12 cellular contexts compared by ENCODE assay signal in the genomic region with DNA sequence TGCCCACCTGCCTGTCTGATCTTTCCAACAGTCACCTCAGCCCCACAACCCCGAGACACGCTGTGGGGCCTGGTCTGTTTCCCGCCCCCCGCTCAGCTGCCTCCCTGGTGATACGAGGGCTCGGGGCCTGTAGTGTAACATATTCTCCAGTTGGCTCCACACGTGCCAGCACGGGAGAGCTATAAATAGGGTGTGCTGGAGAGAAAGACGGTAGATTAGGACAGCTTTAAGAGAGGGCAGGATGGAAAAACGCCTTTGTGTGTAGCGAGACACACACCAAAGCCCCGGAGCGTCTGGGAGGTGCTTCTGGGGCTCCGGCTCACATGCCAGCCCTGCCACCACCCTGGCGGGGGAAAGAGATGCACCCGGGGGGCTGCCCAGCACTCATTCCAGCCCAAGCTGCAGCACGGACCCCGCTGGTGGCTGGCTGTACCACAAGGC. TPM values are rescaled to one million over a fixed set of nuclear protein-coding genes. Genes with fewer than 3 reads are reported as not detected.
DNase-seq lines count a peak whose midpoint lies in the region; ATAC-seq, FAIRE-seq and TF ChIP-seq lines count a peak whose summit lies in the region.
"Had no signal": no experiment of that assay in that cellular context is flagged by ENCODE, and none has a peak within 500 bp of the region (broad histone marks: within the 10 kb centered on the region; RNA-seq: fewer than 3 reads in every experiment).

No MANE protein-coding gene starts in this region.

- H3K79me2 ChIP-seq in SK-N-SH (ENCODE audit: insufficient read depth) = no peaks in the 10 kb centered on the region

- H3K9ac ChIP-seq in SK-N-SH = peak overlapping the region; percentile 81

- H3K27me3 ChIP-seq in SK-N-SH (ENCODE audit: insufficient read depth) (no peaks in the 10 kb centered on the region), upper lobe of right lung (no peaks in the 10 kb centered on the region), HAP-1 (ENCODE audit: low read depth) (no peaks in the 10 kb centered on the region)
- H3K27me3 ChIP-seq: neutrophil had no signal

- H3K4me1 Mint-ChIP-seq in nephron progenitor cell = peaks cover 48% of the 10 kb centered on the region

- no peaks in the 10 kb centered on the region for H4K20me1 ChIP-seq in SK-N-SH (ENCODE audit: insufficient read depth)

- CTCF ChIA-PET in SK-N-SH (lab: Yijun Ruan, JAX) = interaction anchor here (1.0 to 2.3 kb wide), 4 partner anchors 10 to 78 kb away, joined by 3 to 12 read pairs (median 4); no protein-coding TSS in a partner anchor

- no peak overlapping the region for H3K4me3 ChIP-seq in SK-N-SH (ENCODE audit: low read depth in 2 of 2, low read length in 1 of 2)
- H3K4me3 ChIP-seq in upper lobe of right lung = no peak overlapping the region
- no peak overlapping the region for H3K4me3 ChIP-seq in HAP-1

- H3K27ac ChIP-seq in SK-N-SH (ENCODE audit: low read depth in 2 of 2, low read length in 1 of 2) (peak overlapping the region; percentile 70 to 98), epithelial cell of prostate (peak overlapping the region; percentile 68), upper lobe of right lung (peak overlapping the region; percentile 89)
- H3K27ac ChIP-seq: neutrophil had no signal

- peaks cover 52 to 99% of the 10 kb centered on the region in 2 experiments for H3K4me1 ChIP-seq in SK-N-SH (ENCODE audit: control insufficient read depth in 1 of 2, insufficient read depth in 2 of 2, low read depth in 1 of 2, low read length in 1 of 2)
- peaks cover 97% of the 10 kb centered on the region for H3K4me1 ChIP-seq in upper lobe of right lung
- no peaks in the 10 kb centered on the region for H3K4me1 ChIP-seq in HAP-1

- POLR2A ChIA-PET in SK-N-SH (lab: Yijun Ruan, JAX) = interaction anchor here (1.6 kb wide), 1 partner anchor 10 kb away, joined by 4 read pairs; no protein-coding TSS in a partner anchor

- peak overlapping the region; percentile 74; the same call in 1 of the 2 replicates for H3K4me2 ChIP-seq in SK-N-SH

- no peak for TF ChIP-seq EP300 in SK-N-SH (IDR thresholded peaks at IDR 0.05; ENCODE audit: borderline replicate concordance in 1 of 2, low read depth in 1 of 2, low read length in 1 of 2)

- peaks cover 12% of the 10 kb centered on the region for H3F3A ChIP-seq in SK-N-SH (replicated peaks; ENCODE audit: insufficient read depth)

- no peak for TF ChIP-seq RAD21 in SK-N-SH (IDR thresholded peaks at IDR 0.05; ENCODE audit: low read length)

- intact Hi-C loops in upper lobe of right lung (cut with DNase I) = no loop called here

- no peak overlapping the region for H3K4me3 Mint-ChIP-seq in nephron progenitor cell

- peaks cover 10% of the 10 kb centered on the region for H3K36me3 Mint-ChIP-seq in nephron progenitor cell (ENCODE audit: low read depth)

- no peak for TF ChIP-seq CTCF in SK-N-SH (IDR thresholded peaks at IDR 0.05)
- TF ChIP-seq CTCF in nephron progenitor cell (IDR thresholded peaks at IDR 0.05) = no peak
- TF ChIP-seq CTCF in upper lobe of right lung (IDR thresholded peaks at IDR 0.05) = no peak

- in situ Hi-C loops in HAP-1 (cut with MboI; ENCODE audit: low sequenced_read_pairs) = no loop called here

- ATAC-seq in SK-N-SH treated with all-trans-retinoic acid at 6 μM for 48 hours = no peak
- no peak for ATAC-seq in upper lobe of right lung

- WGBS in SK-N-SH (ENCODE audit: low lambda C conversion rate) = 82% methylated on average over 16 of the region's 18 CpGs

- H2AFZ ChIP-seq in SK-N-SH (ENCODE audit: low read depth) = no peak overlapping the region

- H3K9me2 ChIP-seq in SK-N-SH = no peaks in the 10 kb centered on the region

- peak overlapping the region; percentile 95 for H3K27ac Mint-ChIP-seq in nephron progenitor cell

- FAIRE-seq in frontal cortex (lab: Jason Lieb, UNC) = no peak

- H3K9me3 ChIP-seq in SK-N-SH (no peaks in the 10 kb centered on the region), upper lobe of right lung (no peaks in the 10 kb centered on the region), HAP-1 (no peaks in the 10 kb centered on the region)
- H3K9me3 ChIP-seq: neutrophil had no signal

- no peaks in the 10 kb centered on the region for H3K9me3 Mint-ChIP-seq in nephron progenitor cell

- DNase-seq in SK-N-SH = no peak
- DNase-seq in epithelial cell of prostate (ENCODE audit: low read depth, low spot score) = no peak
- no peak for DNase-seq in nephron progenitor cell
- DNase-seq in upper lobe of right lung = no peak
- DNase-seq in HAP-1 (ENCODE audit: low spot score in 2 of 2) = no peak
- no peak for DNase-seq in frontal cortex (ENCODE audit: low spot score in 2 of 2)
- no peak for DNase-seq in DMS153 (lab: John Stamatoyannopoulos, UW)
- DNase-seq: activated CD4-positive, CD25-positive, alpha-beta regulatory T cell treated with anti-CD3 and anti-CD28 coated beads, Interleukin-2, amount 50 U/mL, for 72 hours; MM.1S; OCI-M1 had no signal

- H3K36me3 ChIP-seq in SK-N-SH (replicated peaks in 1 of 2; ENCODE audit: control insufficient read depth in 1 of 2, insufficient read depth in 2 of 2, low read length in 1 of 2) (no peaks in the 10 kb centered on the region), upper lobe of right lung (peaks cover under 1% of the 10 kb centered on the region), HAP-1 (replicated peaks) (no peaks in the 10 kb centered on the region)

- H3K27me3 Mint-ChIP-seq in nephron progenitor cell (ENCODE audit: low read depth, poor library complexity) = no peaks in the 10 kb centered on the region

TF ChIP-seq in SK-N-SH, 30 proteins besides CTCF, POLR2A, EP300 and RAD21:
- TF ChIP-seq FOXM1 (IDR thresholded peaks at IDR 0.05; ENCODE audit: low read depth) = no peak
- TF ChIP-seq FOXJ3 (CRISPR knock-in tag; IDR thresholded peaks at IDR 0.05) = no peak
- TF ChIP-seq SIN3A (IDR thresholded peaks at IDR 0.05; ENCODE audit: borderline replicate concordance, low read depth, low read length) = no peak
- no peak for TF ChIP-seq TCF12 (IDR thresholded peaks at IDR 0.05)
- TF ChIP-seq EZH2phosphoT487 (IDR thresholded peaks at IDR 0.05; ENCODE audit: borderline replicate concordance, low read depth) = no peak
- TF ChIP-seq JUND (IDR thresholded peaks at IDR 0.05) = no peak
- no peak for TF ChIP-seq RCOR1 (IDR thresholded peaks at IDR 0.05; ENCODE audit: low read length)
- TF ChIP-seq SMC3 (IDR thresholded peaks at IDR 0.05; ENCODE audit: low read depth, low read length) = no peak
- TF ChIP-seq GATA2 (CRISPR knock-in tag; IDR thresholded peaks at IDR 0.05) = no peak
- no peak for TF ChIP-seq NRF1 (IDR thresholded peaks at IDR 0.05; ENCODE audit: low read depth, low read length)
- no peak for TF ChIP-seq ELF1 (IDR thresholded peaks at IDR 0.05)
- TF ChIP-seq POLR2AphosphoS5 (IDR thresholded peaks at IDR 0.05; ENCODE audit: low read depth, low read length) = no peak

TF ChIP-seq in SK-N-SH treated with all-trans-retinoic acid at 6 μM for 48 hours, 23 proteins besides CTCF, POLR2A, EP300 and RAD21 (continues in another document):
- no peak for TF ChIP-seq BACH2 (CRISPR knock-in tag; IDR thresholded peaks at IDR 0.05; ENCODE audit: borderline replicate concordance)
- TF ChIP-seq TCF4 (CRISPR knock-in tag; IDR thresholded peaks at IDR 0.05; ENCODE audit: borderline replicate concordance) = no peak
- TF ChIP-seq TOX (CRISPR knock-in tag; IDR thresholded peaks at IDR 0.05; ENCODE audit: borderline replicate concordance) = no peak
- no peak for TF ChIP-seq CSDC2 (CRISPR knock-in tag; IDR thresholded peaks at IDR 0.05)
- TF ChIP-seq ISL1 (CRISPR knock-in tag; IDR thresholded peaks at IDR 0.05) = no peak
- TF ChIP-seq SNAI2 (CRISPR knock-in tag; IDR thresholded peaks at IDR 0.05) = no peak
- no peak for TF ChIP-seq ZNF70 (CRISPR knock-in tag; IDR thresholded peaks at IDR 0.05)
- TF ChIP-seq ZC3H10 (CRISPR knock-in tag; IDR thresholded peaks at IDR 0.05) = no peak
- TF ChIP-seq GLIS3 (CRISPR knock-in tag; IDR thresholded peaks at IDR 0.05) = no peak
- TF ChIP-seq, protein P1, sequence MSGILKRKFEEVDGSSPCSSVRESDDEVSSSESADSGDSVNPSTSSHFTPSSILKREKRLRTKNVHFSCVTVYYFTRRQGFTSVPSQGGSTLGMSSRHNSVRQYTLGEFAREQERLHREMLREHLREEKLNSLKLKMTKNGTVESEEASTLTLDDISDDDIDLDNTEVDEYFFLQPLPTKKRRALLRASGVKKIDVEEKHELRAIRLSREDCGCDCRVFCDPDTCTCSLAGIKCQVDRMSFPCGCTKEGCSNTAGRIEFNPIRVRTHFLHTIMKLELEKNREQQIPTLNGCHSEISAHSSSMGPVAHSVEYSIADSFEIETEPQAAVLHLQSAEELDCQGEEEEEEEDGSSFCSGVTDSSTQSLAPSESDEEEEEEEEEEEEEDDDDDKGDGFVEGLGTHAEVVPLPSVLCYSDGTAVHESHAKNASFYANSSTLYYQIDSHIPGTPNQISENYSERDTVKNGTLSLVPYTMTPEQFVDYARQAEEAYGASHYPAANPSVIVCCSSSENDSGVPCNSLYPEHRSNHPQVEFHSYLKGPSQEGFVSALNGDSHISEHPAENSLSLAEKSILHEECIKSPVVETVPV (CRISPR knock-in tag; IDR thresholded peaks at IDR 0.05) = no peak
- TF ChIP-seq ZFP30 (CRISPR knock-in tag; IDR thresholded peaks at IDR 0.05) = no peak
- TF ChIP-seq ZNF565 (CRISPR knock-in tag; conservative IDR thresholded peaks at IDR 0.05; ENCODE audit: low read depth) = no peak
- TF ChIP-seq ARNTL (CRISPR knock-in tag; IDR thresholded peaks at IDR 0.05; ENCODE audit: borderline replicate concordance, low read depth) = no peak
- no peak for TF ChIP-seq ESRRG (CRISPR knock-in tag; IDR thresholded peaks at IDR 0.05)
- TF ChIP-seq OSR1 (CRISPR knock-in tag; IDR thresholded peaks at IDR 0.05) = no peak
- no peak for TF ChIP-seq PPARA (CRISPR knock-in tag; IDR thresholded peaks at IDR 0.05; ENCODE audit: borderline replicate concordance)

RNA-seq across cellular contexts. Expression of a gene that starts 7.4 kb away (rescaled TPM):
- 41.3 and 54.1 TPM in 2 replicates for polyA plus RNA-seq in SK-N-SH (2012; rRNA removed)
- polyA plus RNA-seq in SK-N-SH (2012; cell fraction: cytosol; rRNA removed) = 25.3 and 37.7 TPM in 2 replicates
- 114 and 150 TPM in 2 replicates for polyA plus RNA-seq in SK-N-SH (2012; cell fraction: nucleus; rRNA removed)
- total RNA-seq in upper lobe of right lung (81.3 TPM), frontal cortex (25.7 TPM)

RNA-seq across cellular contexts. Expression of a gene that starts 46.9 kb away (rescaled TPM):
- 0.18 and 0.19 TPM in 2 replicates for polyA plus RNA-seq in SK-N-SH (2012; rRNA removed)
- polyA plus RNA-seq in SK-N-SH (2012; cell fraction: cytosol; rRNA removed) = 0.17 and 0.26 TPM in 2 replicates
- polyA plus RNA-seq in SK-N-SH (2012; cell fraction: nucleus; rRNA removed) = 0.27 and 0.36 TPM in 2 replicates
- total RNA-seq in upper lobe of right lung = 3.3 TPM
- 1.6 TPM for total RNA-seq in frontal cortex
